Comparison of ENCODE assay signal across 16 cellular contexts in the genomic region with DNA sequence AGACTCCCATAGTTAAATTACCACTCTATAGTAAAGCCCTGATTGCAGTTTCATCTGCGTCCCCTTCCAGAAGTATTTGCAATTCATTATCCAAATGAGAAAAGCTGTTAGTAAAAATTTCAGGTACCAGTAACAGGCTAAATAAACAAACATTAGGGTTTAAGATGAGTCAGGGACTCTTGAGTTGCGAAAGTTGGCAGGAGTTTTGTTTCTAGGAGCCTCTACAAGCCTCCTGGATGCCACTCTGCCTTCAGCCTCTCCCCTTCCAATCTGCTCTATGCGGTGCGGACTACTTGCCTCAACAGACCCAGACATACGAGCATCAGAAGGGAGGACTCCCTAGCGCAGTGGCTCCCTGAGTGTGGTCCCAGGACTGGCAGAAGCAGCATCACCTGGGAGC.
DNase-seq lines count a peak whose midpoint lies in the region; ATAC-seq, FAIRE-seq and TF ChIP-seq lines count a peak whose summit lies in the region.
"Had no signal": no experiment of that assay in that cellular context is flagged by ENCODE, and none has a peak within 500 bp of the region (broad histone marks: within the 10 kb centered on the region; RNA-seq: fewer than 3 reads in every experiment).

No MANE protein-coding gene starts in this region.

- TF ChIP-seq CTCF in left lung (IDR thresholded peaks at IDR 0.05) = no peak

- FAIRE-seq in GM19239 (lab: Jason Lieb, UNC) = no peak

- H3K9me3 ChIP-seq in left lung = no peaks in the 10 kb centered on the region

- ATAC-seq in left lung = peak; percentile 94
- ATAC-seq: GM23338 had no signal

- H3K36me3 ChIP-seq in left lung = no peaks in the 10 kb centered on the region

- H3K4me1 ChIP-seq in left lung = no peaks in the 10 kb centered on the region

- no peak overlapping the region for H3K27ac ChIP-seq in left lung

- H3K27me3 ChIP-seq in left lung = peaks cover 0 to 32% of the 10 kb centered on the region in 2 donors

- H3K4me3 ChIP-seq in left lung = no peak overlapping the region
- H3K4me3 ChIP-seq: GM23338 had no signal

- intact Hi-C loops in left lung (cut with DNase I) = no loop called here

- DNase-seq in HT1080 (ENCODE audit: low read depth) (peak; percentile 29), NCI-H128 (lab: John Stamatoyannopoulos, UW; ENCODE audit: unreplicated experiment) (peak; percentile 6), amniotic epithelial cell (ENCODE audit: low read depth) (peak; percentile 17), left lung (peak in 1 of 2 donors; percentile 46), hypothalamus (lab: John Stamatoyannopoulos, UW) (no peak), midbrain (lab: John Stamatoyannopoulos, UW) (no peak), GM19239 (ENCODE audit: insufficient read length, low spot score) (no peak)
- DNase-seq in activated CD4-positive, alpha-beta T cell treated with anti-CD3 and anti-CD28 coated beads, Interleukin-2, amount 50 U/mL, for 48 hours = no peak
- DNase-seq: activated CD4-positive, alpha-beta T cell treated with anti-CD3 and anti-CD28 coated beads, Interleukin-2, amount 50 U/mL, for 1 hour; activated T-cell treated with anti-CD3 and anti-CD28 coated beads, Interleukin-2, amount 50 U/mL, for 24 hours; KG1; NCI-H1694; RPMI8226; stimulated activated naive CD4-positive, alpha-beta T cell treated with Interleukin-2 at 50 U/mL for 16 hours; trophoblast cell had no signal

Comparison
In these comparisons a context has a peak if more than half of its experiments do, and no peak if none do; other contexts are left out.
1. DNase-seq: peak in HT1080 (single experiment), NCI-H128 (single experiment) and amniotic epithelial cell (single experiment); none in hypothalamus (0 of 51), activated CD4-positive, alpha-beta T cell treated with anti-CD3 and anti-CD28 coated beads, Interleukin-2, amount 50 U/mL, for 48 hours (0 of 2), midbrain (single experiment) and GM19239 (single experiment).